12 cellular contexts compared by ENCODE assay signal in genomic region chr15:96338772-96339661, GRCh38. TPM values are rescaled to one million over a fixed set of nuclear protein-coding genes. Genes with fewer than 3 reads are reported as not detected.
DNase-seq lines count a peak whose midpoint lies in the region; ATAC-seq, FAIRE-seq and TF ChIP-seq lines count a peak whose summit lies in the region.
"Had no signal": no experiment of that assay in that cellular context is flagged by ENCODE, and none has a peak within 500 bp of the region (broad histone marks: within the 10 kb centered on the region; RNA-seq: fewer than 3 reads in every experiment).

No MANE protein-coding gene starts in this region.

- no peaks in the 10 kb centered on the region for H3K4me1 ChIP-seq in GM12878 (ENCODE audit: control insufficient read depth, insufficient read depth, low read length)
- H3K4me1 ChIP-seq in testis = no peaks in the 10 kb centered on the region

- no peaks in the 10 kb centered on the region for H4K20me1 ChIP-seq in GM12878 (ENCODE audit: control insufficient read depth, insufficient read depth)

- SMC1A ChIA-PET in GM12878 (lab: Charles Lee; ENCODE audit: uncharacterized antibody, unreplicated experiment) = interaction anchor here (0.8 to 6.1 kb wide), 7 partner anchors 10 to 987 kb away, joined by 3 to 103 read pairs (median 4); partner anchors contain the start of gene NR2F2

- peak overlapping the region; percentile 14; the same call in 1 of the 2 replicates for H3K4me3 ChIP-seq in GM12878
- peak overlapping the region; percentile 82 to 86 for H3K4me3 ChIP-seq in testis

- intact Hi-C loops in GM12878 (cut with micrococcal nuclease; ENCODE audit: unreplicated experiment) = no loop called here
- intact Hi-C loops in testis (cut with DNase I; ENCODE audit: low total_unique reads) = no loop called here

- in situ Hi-C loops in GM12878 (cut with MboI) = no loop called here

- H3K27ac ChIP-seq in GM12878 (ENCODE audit: control insufficient read depth, insufficient read depth) (peak overlapping the region; percentile 11; the same call in 1 of the 2 replicates), testis (peak overlapping the region; percentile 95 to 97)

- no peak overlapping the region; the same call in 1 of the 2 replicates for H3K9ac ChIP-seq in GM12878 (ENCODE audit: control insufficient read depth, insufficient read depth, low read length)

- H2AFZ ChIP-seq in GM12878 (ENCODE audit: control insufficient read depth, low read depth, low read length) = no peak overlapping the region

- TF ChIP-seq POLR2A in GM12878 (IDR thresholded peaks at IDR 0.05; ENCODE audit: low read depth, low read length) (no peak), testis (IDR thresholded peaks at IDR 0.05) (no peak), H54 (IDR thresholded peaks at IDR 0.05; ENCODE audit: low read depth, low read length) (no peak)

- POLR2A ChIA-PET in GM12878 (lab: Charles Lee) = interaction anchor here (0.6 to 11.7 kb wide), 6 partner anchors 10 to 364 kb away, joined by 3 to 163 read pairs (median 4); partner anchors contain the start of gene NR2F2

- peak overlapping the region; percentile 54 for H3K4me2 ChIP-seq in GM12878 (ENCODE audit: control insufficient read depth, insufficient read depth)

- 58% methylated on average over 7 of the region's 7 CpGs for WGBS in GM12878 (ENCODE audit: insufficient coverage, insufficient replicate concordance, low lambda C conversion rate, missing lambda C conversion rate)
- WGBS in testis, 2 donors = 7 to 20% methylated on average over 7 of the region's 7 CpGs

- no peaks in the 10 kb centered on the region; the same call in 1 of the 2 replicates for H3K79me2 ChIP-seq in GM12878 (ENCODE audit: control insufficient read depth, insufficient read depth, low read length)

- CTCF ChIA-PET in GM12878 (lab: Yijun Ruan, JAX) = interaction anchor here (0.6 to 13.0 kb wide), 3 partner anchors 10 to 414 kb away, joined by 3 to 212 read pairs (median 8); partner anchors contain the start of gene NR2F2

- no peaks in the 10 kb centered on the region; the same call in 2 of the 3 replicates for H3K9me3 ChIP-seq in GM12878 (replicated peaks; ENCODE audit: control insufficient read depth, insufficient read depth, low read length)
- H3K9me3 ChIP-seq in testis = no peaks in the 10 kb centered on the region

- H3K27me3 ChIP-seq in GM12878 (replicated peaks in 1 of 2; ENCODE audit: control insufficient read depth in 2 of 2, insufficient read depth in 2 of 2, low read length in 1 of 2) (no peaks in the 10 kb centered on the region), testis (no peaks in the 10 kb centered on the region)

- TF ChIP-seq CTCF in GM12878 (IDR thresholded peaks at IDR 0.05 in 2 of 3, conservative IDR thresholded peaks at IDR 0.05 in 1 of 3; ENCODE audit: control insufficient read depth in 2 of 3, extremely low read depth in 1 of 3, insufficient read depth in 1 of 3, low read depth in 3 of 3, low read length in 3 of 3) (no peak), testis (IDR thresholded peaks at IDR 0.05) (no peak)

- TF ChIP-seq EP300 in GM12878 (IDR thresholded peaks at IDR 0.05; ENCODE audit: borderline replicate concordance in 1 of 2, control insufficient read depth in 1 of 2, low read depth in 2 of 2, low read length in 2 of 2) = no peak

- RAD21 ChIA-PET in GM12878 (lab: Charles Lee; ENCODE audit: unreplicated experiment) = interaction anchor here (0.6 to 10.3 kb wide), 12 partner anchors 7 to 1079 kb away, joined by 3 to 252 read pairs (median 4); partner anchors contain the start of gene NR2F2

- FAIRE-seq in GM12878 (lab: Jason Lieb, UNC) (no peak), RCC 7860 (lab: Jason Lieb, UNC) (no peak), H54 (lab: Jason Lieb, UNC) (no peak)
- FAIRE-seq: HTR-8/SVneo had no signal

- H3K36me3 ChIP-seq in GM12878 (ENCODE audit: control insufficient read depth in 2 of 2, insufficient read depth in 2 of 2, low read length in 1 of 2) (no peaks in the 10 kb centered on the region; a peak in 1 of 4 replicates), testis (ENCODE audit: low read depth, missing control alignments) (no peaks in the 10 kb centered on the region)

- no peak for TF ChIP-seq RAD21 in GM12878 (IDR thresholded peaks at IDR 0.05; ENCODE audit: insufficient read depth, low read depth, low read length)

- peak; percentile 23 to 36 for DNase-seq in NCI-H2081 (lab: John Stamatoyannopoulos, UW)
- no peak for DNase-seq in NCI-H2081 treated with DMSO at 0.1 percent for 48 hours (lab: John Stamatoyannopoulos, UW)
- no peak for DNase-seq in GM12878 (ENCODE audit: low read depth, low spot score)
- peak; percentile 47 for DNase-seq in left lobe of liver (ENCODE audit: low spot score)
- DNase-seq in testis = no peak
- DNase-seq in RCC 7860 (ENCODE audit: low spot score) = no peak
- DNase-seq in stimulated activated CD4-positive, alpha-beta T cell treated with anti-CD3 and anti-CD28 coated beads, Interleukin-12 subunit alpha, Interleukin-12 subunit beta, amount 100 ng/mL, for 4 hours = no peak
- no peak for DNase-seq in H54 (ENCODE audit: insufficient read length, low spot score)
- DNase-seq: AML-193, caudate nucleus, T-cell had no signal

- no TSS peak for BruUV-seq in GM12878 (replicated peaks; lab: Mats Ljungman, UMichigan)

- ATAC-seq in GM12878 (no peak; the same call in 2 of the 3 replicates), left lobe of liver (peak; percentile 46)
- ATAC-seq: T-cell had no signal

TF ChIP-seq in GM12878, 131 proteins besides CTCF, POLR2A, EP300 and RAD21 (continues in another document):
- no peak for TF ChIP-seq ZBTB11 (CRISPR knock-in tag; IDR thresholded peaks at IDR 0.05)
- TF ChIP-seq HDAC2 (IDR thresholded peaks at IDR 0.05) = no peak
- TF ChIP-seq PKNOX1 (IDR thresholded peaks at IDR 0.05) = no peak
- 0 out of 2 replicates have a peak, but pooled peaks have one; percentile 28 for TF ChIP-seq RELB (IDR thresholded peaks at IDR 0.05; ENCODE audit: low read depth)

RNA-seq across cellular contexts. Expression of gene NR2F2, which starts 8.5 kb away (rescaled TPM):
- total RNA-seq in GM12878 (2013; cell fraction: nucleolus; rRNA removed) = 21.4 and 23.4 TPM in 2 replicates
- total RNA-seq in GM12878 (2014; rRNA removed) = 0.82 and 1.1 TPM in 2 replicates
- total RNA-seq in GM12878 (2014; rRNA removed; fragmentation: Illumina TruSeq; extraction: Trizol) = 1.7 and 1.9 TPM in 2 replicates
- 9.4 and 10.1 TPM in 2 replicates for total RNA-seq in GM12878 (2021)
- 0.34 TPM for polyA plus RNA-seq in GM12878 (2011; ENCODE audit: low read depth)
- 8.7 and 10.0 TPM in 2 replicates for polyA plus RNA-seq in GM12878 (2011; rRNA removed)
- polyA plus RNA-seq in GM12878 (2011; cell fraction: cytosol; rRNA removed) = 13.9 and 14.3 TPM in 2 replicates
- 14.0 and 17.0 TPM in 2 replicates for polyA plus RNA-seq in GM12878 (2011; cell fraction: nucleus; rRNA removed)
- polyA plus RNA-seq in GM12878 (2012) = 2.4 and 2.6 TPM in 2 replicates
- 6.9 TPM in 2 replicates for polyA plus RNA-seq in GM12878 (2014; fragmentation: Illumina TruSeq; extraction: Trizol)
- polyA plus RNA-seq in GM12878 (2014; fragmentation: Nextera tagmentation; extraction: Ambion mirVana) = 1 to 10 TPM; 2.3 to 3.2 TPM
- 3.7 and 6.6 TPM in 2 replicates for polyA plus RNA-seq in GM12878 (2014; rRNA removed)
- 1 to 10 TPM; 1.8 to 3.1 TPM for polyA plus RNA-seq in GM12878 (2016; fragmentation: Nextera tagmentation; extraction: Ambion mirVana)
- polyA minus RNA-seq in GM12878 (2011; rRNA and poly(A)+ RNA removed) = 7.2 and 11.2 TPM in 2 replicates
- 12.4 and 19.1 TPM in 2 replicates for polyA minus RNA-seq in GM12878 (2011; cell fraction: cytosol; rRNA and poly(A)+ RNA removed)
- polyA minus RNA-seq in GM12878 (2011; cell fraction: nucleus; rRNA and poly(A)+ RNA removed) = 9.9 and 15.4 TPM in 2 replicates
- total RNA-seq in left lobe of liver = 37.0 TPM
- 10 to 100 TPM; 31.2 to 38.2 TPM for total RNA-seq in testis
- polyA plus RNA-seq in testis (ENCODE audit: insufficient read depth, low read depth, low replicate concordance) = 42.9 TPM

Comparison
In these comparisons a context has a peak if more than half of its experiments do, and no peak if none do; other contexts are left out.
1. DNase-seq: peak in NCI-H2081 (2 of 2) and left lobe of liver (single experiment); none in NCI-H2081 treated with DMSO at 0.1 percent for 48 hours (single experiment), GM12878 (single experiment), testis (single experiment), RCC 7860 (single experiment), stimulated activated CD4-positive, alpha-beta T cell treated with anti-CD3 and anti-CD28 coated beads, Interleukin-12 subunit alpha, Interleukin-12 subunit beta, amount 100 ng/mL, for 4 hours (single experiment) and H54 (single experiment).